ENCODE assay signal across 9 cellular contexts in the genomic region with DNA sequence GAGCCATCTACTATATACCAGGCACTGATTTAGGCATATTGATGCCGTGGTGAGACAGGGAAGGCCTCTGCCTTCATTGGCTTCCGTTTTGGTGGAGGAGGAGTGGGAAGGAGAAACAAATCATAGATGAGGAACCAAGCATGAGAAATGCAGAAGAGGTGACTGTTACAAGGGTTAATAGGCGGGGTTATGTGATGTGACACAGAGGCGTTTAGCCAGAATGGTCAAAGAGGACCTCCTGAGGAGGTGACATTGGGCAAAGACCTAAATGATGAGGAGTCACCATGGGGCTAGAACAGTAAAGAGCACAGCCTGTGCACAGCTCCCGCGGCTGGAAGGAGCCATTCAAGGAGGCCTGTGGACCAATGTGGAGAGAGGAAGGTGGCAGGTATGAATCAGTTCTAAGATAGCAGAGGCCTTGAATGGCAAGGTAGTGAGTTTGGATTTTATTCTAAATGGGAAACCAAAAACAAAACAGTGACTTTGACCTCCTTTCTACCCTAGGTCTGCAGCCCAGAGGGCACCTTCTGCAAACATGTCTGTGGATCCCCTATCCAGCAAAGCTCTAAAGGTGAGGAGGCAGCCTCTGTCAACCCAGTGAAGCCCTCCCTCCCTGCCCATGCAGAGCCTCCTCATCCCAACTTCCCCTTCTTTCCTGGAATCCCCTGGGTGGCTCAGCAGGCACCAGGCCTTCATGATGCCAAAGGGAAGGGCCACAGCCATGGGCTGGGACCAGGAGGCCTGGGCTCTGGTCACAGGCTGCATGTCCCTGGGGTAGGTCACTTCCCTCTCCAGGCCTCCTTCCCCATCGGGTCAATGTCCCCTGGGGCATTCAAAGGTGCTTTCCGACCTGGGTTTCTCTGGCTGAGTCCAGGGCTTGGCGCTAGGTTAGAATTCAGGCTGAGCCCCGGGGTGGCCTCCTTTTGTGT. TPM values are rescaled to one million over a fixed set of nuclear protein-coding genes. Genes with fewer than 3 reads are reported as not detected.
DNase-seq lines count a peak whose midpoint lies in the region; ATAC-seq, FAIRE-seq and TF ChIP-seq lines count a peak whose summit lies in the region.
"Had no signal": no experiment of that assay in that cellular context is flagged by ENCODE, and none has a peak within 500 bp of the region (broad histone marks: within the 10 kb centered on the region; RNA-seq: fewer than 3 reads in every experiment).

No MANE protein-coding gene starts in this region.

- H3K4me1 ChIP-seq in HepG2 (ENCODE audit: insufficient read depth, low read length) (peaks cover 32% of the 10 kb centered on the region), foreskin keratinocyte (peaks cover 8% of the 10 kb centered on the region)

- peaks cover 27% of the 10 kb centered on the region for H3K79me2 ChIP-seq in HepG2 (ENCODE audit: insufficient read depth, low read length)

- peak overlapping the region; percentile 3 for H3K27ac Mint-ChIP-seq in activated naive CD8-positive, alpha-beta T cell
- H3K27ac Mint-ChIP-seq in activated naive CD8-positive, alpha-beta T cell treated with anti-CD3 and anti-CD28 coated beads for 36 hours, result no peak overlapping the region
- H3K27ac Mint-ChIP-seq in T-cell (peak overlapping the region in 1 of 2 donors; percentile 6), type B pancreatic cell (peak overlapping the region; percentile 85)
- H3K27ac Mint-ChIP-seq: activated naive CD4-positive, alpha-beta T cell treated with anti-CD3 and anti-CD28 coated beads, Interleukin-2, amount 10 ng/mL, durations not matched to agents 7 days and 5 days had no signal

- DNase-seq in activated naive CD8-positive, alpha-beta T cell treated with anti-CD3 and anti-CD28 coated beads for 36 hours, result no peak
- DNase-seq in T-cell (no peak), HepG2 (ENCODE audit: low spot score) (no peak), type B pancreatic cell (ENCODE audit: extremely low spot score, unreplicated experiment) (no peak), NCI-H510A treated with DMSO at 0.1 percent for 48 hours (lab: John Stamatoyannopoulos, UW) (no peak), foreskin keratinocyte (no peak)

- intact Hi-C loops in HepG2 (cut with micrococcal nuclease; ENCODE audit: unreplicated experiment), result no loop called here

- in situ Hi-C loops in HepG2 (cut with HindIII; ENCODE audit: extremely low pct_ligation_motif_present, low pct_unique_long_range_greater_than_20kb), result no loop called here

- TF ChIP-seq EP300 in HepG2 (IDR thresholded peaks at IDR 0.05; ENCODE audit: low read depth in 2 of 2, low read length in 2 of 2) (no peak), HepG2 (CRISPR knock-in tag; IDR thresholded peaks at IDR 0.05; ENCODE audit: borderline replicate concordance) (no peak)

- H3K4me1 Mint-ChIP-seq in activated naive CD8-positive, alpha-beta T cell (ENCODE audit: low read depth), result peaks cover 6% of the 10 kb centered on the region
- peaks cover 18% of the 10 kb centered on the region for H3K4me1 Mint-ChIP-seq in activated naive CD8-positive, alpha-beta T cell treated with anti-CD3 and anti-CD28 coated beads for 36 hours
- peaks cover 22 to 29% (median 26%) of the 10 kb centered on the region in 3 donors for H3K4me1 Mint-ChIP-seq in T-cell
- H3K4me1 Mint-ChIP-seq in type B pancreatic cell (ENCODE audit: unreplicated experiment), result peaks cover 29% of the 10 kb centered on the region

- no peak overlapping the region for H3K9ac ChIP-seq in HepG2 (ENCODE audit: insufficient read depth, low read depth, low read length)

- H3K36me3 Mint-ChIP-seq in activated naive CD8-positive, alpha-beta T cell, result no peaks in the 10 kb centered on the region
- peaks cover 21% of the 10 kb centered on the region for H3K36me3 Mint-ChIP-seq in activated naive CD8-positive, alpha-beta T cell treated with anti-CD3 and anti-CD28 coated beads for 36 hours
- no peaks in the 10 kb centered on the region for H3K36me3 Mint-ChIP-seq in T-cell
- H3K36me3 Mint-ChIP-seq in type B pancreatic cell, result peaks cover 27% of the 10 kb centered on the region

- no peaks in the 10 kb centered on the region for H3K9me3 Mint-ChIP-seq in activated naive CD8-positive, alpha-beta T cell (ENCODE audit: low read depth)
- H3K9me3 Mint-ChIP-seq in activated naive CD8-positive, alpha-beta T cell treated with anti-CD3 and anti-CD28 coated beads for 36 hours, result no peaks in the 10 kb centered on the region
- no peaks in the 10 kb centered on the region for H3K9me3 Mint-ChIP-seq in T-cell
- no peaks in the 10 kb centered on the region for H3K9me3 Mint-ChIP-seq in type B pancreatic cell
- H3K9me3 Mint-ChIP-seq: activated naive CD4-positive, alpha-beta T cell treated with anti-CD3 and anti-CD28 coated beads, Interleukin-2, amount 10 ng/mL, durations not matched to agents 7 days and 5 days had no signal

- no peak for TF ChIP-seq RAD21 in HepG2 (CRISPR knock-in tag; IDR thresholded peaks at IDR 0.05)

- no peak for FAIRE-seq in HepG2 (lab: Jason Lieb, UNC)

- no peaks in the 10 kb centered on the region for H3K9me3 ChIP-seq in HepG2 (ENCODE audit: low read length)

- no peak overlapping the region for H3K4me3 Mint-ChIP-seq in activated naive CD8-positive, alpha-beta T cell
- H3K4me3 Mint-ChIP-seq in activated naive CD8-positive, alpha-beta T cell treated with anti-CD3 and anti-CD28 coated beads for 36 hours, result no peak overlapping the region
- peak overlapping the region; percentile 28 to 62 (median 53) for H3K4me3 Mint-ChIP-seq in T-cell
- peak overlapping the region; percentile 74 for H3K4me3 Mint-ChIP-seq in type B pancreatic cell

- TF ChIP-seq POLR2A in HepG2 (IDR thresholded peaks at IDR 0.05; ENCODE audit: insufficient read depth in 1 of 2, low read depth in 2 of 2, low read length in 2 of 2), result no peak

- no peaks in the 10 kb centered on the region for H3K27me3 ChIP-seq in HepG2 (ENCODE audit: control insufficient read depth in 1 of 2, insufficient read depth in 2 of 2, low read length in 2 of 2)
- H3K27me3 ChIP-seq in foreskin keratinocyte, result no peaks in the 10 kb centered on the region

- H3K27ac ChIP-seq in HepG2 (ENCODE audit: extremely low read length, insufficient read depth, low read length), result no peak overlapping the region
- no peak overlapping the region for H3K27ac ChIP-seq in foreskin keratinocyte

- no peak overlapping the region for H3K4me2 ChIP-seq in HepG2 (ENCODE audit: low read depth, low read length)

- no peaks in the 10 kb centered on the region for H3K27me3 Mint-ChIP-seq in activated naive CD8-positive, alpha-beta T cell
- H3K27me3 Mint-ChIP-seq in activated naive CD8-positive, alpha-beta T cell treated with anti-CD3 and anti-CD28 coated beads for 36 hours, result no peaks in the 10 kb centered on the region
- H3K27me3 Mint-ChIP-seq in T-cell (no peaks in the 10 kb centered on the region), type B pancreatic cell (peaks cover 10% of the 10 kb centered on the region)

- no peak overlapping the region for H3K4me3 ChIP-seq in HepG2 (replicated peaks in 1 of 3; ENCODE audit: insufficient read depth in 1 of 3, low read depth in 2 of 3, low read length in 3 of 3)

- POLR2A ChIA-PET in T-cell (lab: Charles Lee), result interaction anchor here in 1 of 2 donors (0.5 to 1.3 kb wide), 2 partner anchors 12 to 909 kb away, joined by 4 to 8 read pairs; partner anchors contain the start of gene MAFF
- POLR2A ChIA-PET in HepG2 (lab: Yijun Ruan, JAX), result no interaction called here

- no peak overlapping the region for H2AFZ ChIP-seq in HepG2 (ENCODE audit: low read length)

- no TSS peak for BruUV-seq in HepG2 (replicated peaks; lab: Mats Ljungman, UMichigan)

- WGBS in HepG2 (ENCODE audit: low lambda C conversion rate), result 77% methylated on average over 10 of the region's 10 CpGs

- CTCF ChIA-PET in T-cell (lab: Charles Lee), result interaction anchor here in 1 of 2 donors (0.7 to 1.0 kb wide), 3 partner anchors 11 to 503 kb away, joined by 3 read pairs; no protein-coding TSS in a partner anchor
- CTCF ChIA-PET in HepG2 (lab: Yijun Ruan, JAX; ENCODE audit: low intra/inter-chr PET ratio, low total read pairs), result no interaction called here

- H3K36me3 ChIP-seq in HepG2 (replicated peaks in 1 of 2; ENCODE audit: control insufficient read depth in 1 of 2, insufficient read depth in 2 of 2, low read length in 2 of 2), result peaks cover 4 to 22% of the 10 kb centered on the region in 2 experiments

- ATAC-seq in T-cell (replicated peaks in 1 of 4), result no peak
- peak; percentile 5; the same call in 2 of the 3 replicates for ATAC-seq in HepG2
- no peak for ATAC-seq in foreskin keratinocyte
- ATAC-seq in HG02763 (IDR thresholded peaks at IDR 0.05; ENCODE audit: unreplicated experiment), result no peak

- TF ChIP-seq CTCF in HepG2 (CRISPR knock-in tag; IDR thresholded peaks at IDR 0.05), result no peak
- no peak for TF ChIP-seq CTCF in type B pancreatic cell (conservative IDR thresholded peaks at IDR 0.05)
- TF ChIP-seq CTCF in foreskin keratinocyte (conservative IDR thresholded peaks at IDR 0.05), result no peak

- H4K20me1 ChIP-seq in HepG2 (ENCODE audit: insufficient read depth, low read length), result peaks cover 40% of the 10 kb centered on the region; the same call in 1 of the 2 replicates

RNA-seq across cellular contexts. Expression of gene MAFF, which starts 11.8 kb away (rescaled TPM):
- 1 to 10 TPM; 8.5 to 8.6 TPM for total RNA-seq in activated naive CD8-positive, alpha-beta T cell treated with anti-CD3 and anti-CD28 coated beads for 36 hours
- total RNA-seq in T-cell (10 to 100 TPM in 2 of 5 donors, 1 to 10 TPM in 3; 6.5 to 49.9 (median 9.6) TPM), HepG2 (2016; rRNA removed; fragmentation: Illumina TruSeq; extraction: Trizol) (3.1 and 5.4 TPM in 2 replicates), type B pancreatic cell (ENCODE audit: low replicate concordance) (14.6 and 60.9 TPM in 2 replicates), foreskin keratinocyte (21.1 and 23.8 TPM in 2 replicates)
- 1.1 and 1.3 TPM in 2 replicates for total RNA-seq in HepG2 (2016; cell fraction: cytosol; rRNA removed; fragmentation: Illumina TruSeq; extraction: Trizol; ENCODE audit: low read depth)
- 3.7 and 5.5 TPM in 2 replicates for total RNA-seq in HepG2 (2016; cell fraction: insoluble cytoplasmic fraction; rRNA removed; fragmentation: Illumina TruSeq; extraction: Trizol)
- total RNA-seq in HepG2 (2016; cell fraction: membrane; rRNA removed; fragmentation: Illumina TruSeq; extraction: Trizol), result 2.3 and 2.5 TPM in 2 replicates
- 4.4 and 6.4 TPM in 2 replicates for total RNA-seq in HepG2 (2016; cell fraction: nucleus; rRNA removed; fragmentation: Illumina TruSeq; extraction: Trizol)
- polyA plus RNA-seq in HepG2 (2011; rRNA removed) (14.3 and 17.1 TPM in 2 replicates), foreskin keratinocyte (18.7 and 20.0 TPM in 2 replicates)
- 15.6 and 18.3 TPM in 2 replicates for polyA plus RNA-seq in HepG2 (2011; cell fraction: cytosol; rRNA removed)
- polyA plus RNA-seq in HepG2 (2011; cell fraction: nucleus; rRNA removed), result 15.7 and 16.6 TPM in 2 replicates
- polyA plus RNA-seq in HepG2 (2012), result 12.4 and 26.2 TPM in 2 replicates
- polyA plus RNA-seq in HepG2 (2016; cell fraction: cytosol; fragmentation: Illumina TruSeq; extraction: Trizol; ENCODE audit: low read depth), result 0.70 and 0.71 TPM in 2 replicates
- polyA plus RNA-seq in HepG2 (2016; cell fraction: insoluble cytoplasmic fraction; fragmentation: Illumina TruSeq; extraction: Trizol; ENCODE audit: low read depth), result 3.5 and 3.7 TPM in 2 replicates
- polyA plus RNA-seq in HepG2 (2016; cell fraction: membrane; fragmentation: Illumina TruSeq; extraction: Trizol; ENCODE audit: low read depth), result 1.2 and 1.9 TPM in 2 replicates
- 7.1 and 7.9 TPM in 2 replicates for polyA plus RNA-seq in HepG2 (2016; cell fraction: nucleus; fragmentation: Illumina TruSeq; extraction: Trizol; ENCODE audit: insufficient read depth, low read depth)
- 2.5 and 12.3 TPM in 2 replicates for polyA minus RNA-seq in HepG2 (2011; rRNA and poly(A)+ RNA removed; ENCODE audit: low replicate concordance)
- polyA minus RNA-seq in HepG2 (2011; cell fraction: cytosol; rRNA and poly(A)+ RNA removed), result 11.3 and 12.8 TPM in 2 replicates
- 7.3 and 8.1 TPM in 2 replicates for polyA minus RNA-seq in HepG2 (2011; cell fraction: nucleus; rRNA and poly(A)+ RNA removed)

RNA-seq across cellular contexts. Expression of gene PLA2G6, which starts 32.0 kb away (rescaled TPM):
- total RNA-seq in activated naive CD8-positive, alpha-beta T cell treated with anti-CD3 and anti-CD28 coated beads for 36 hours, result 10 to 100 TPM; 31.5 to 32.2 TPM
- total RNA-seq in T-cell, result 100 to 1,000 TPM in 4 of 5 donors, 10 to 100 TPM in 1; 93.6 to 197 (median 162) TPM
- total RNA-seq in HepG2 (2016; rRNA removed; fragmentation: Illumina TruSeq; extraction: Trizol), result 1.8 and 4.8 TPM in 2 replicates
- total RNA-seq in HepG2 (2016; cell fraction: cytosol; rRNA removed; fragmentation: Illumina TruSeq; extraction: Trizol; ENCODE audit: low read depth), result 0.61 and 0.71 TPM in 2 replicates
- total RNA-seq in HepG2 (2016; cell fraction: insoluble cytoplasmic fraction; rRNA removed; fragmentation: Illumina TruSeq; extraction: Trizol), result 1.9 and 5.2 TPM in 2 replicates
- total RNA-seq in HepG2 (2016; cell fraction: membrane; rRNA removed; fragmentation: Illumina TruSeq; extraction: Trizol), result 1.3 TPM in 2 replicates
- total RNA-seq in HepG2 (2016; cell fraction: nucleus; rRNA removed; fragmentation: Illumina TruSeq; extraction: Trizol), result 8.4 and 11.2 TPM in 2 replicates
- 11.5 and 12.3 TPM in 2 replicates for polyA plus RNA-seq in HepG2 (2011; rRNA removed)
- 2.7 and 3.9 TPM in 2 replicates for polyA plus RNA-seq in HepG2 (2011; cell fraction: cytosol; rRNA removed)
- 73.3 and 101 TPM in 2 replicates for polyA plus RNA-seq in HepG2 (2011; cell fraction: nucleus; rRNA removed)
- 6.5 and 7.3 TPM in 2 replicates for polyA plus RNA-seq in HepG2 (2012)
- polyA plus RNA-seq in HepG2 (2016; cell fraction: cytosol; fragmentation: Illumina TruSeq; extraction: Trizol; ENCODE audit: low read depth), result 0.44 and 0.53 TPM in 2 replicates
- 0.96 and 1.7 TPM in 2 replicates for polyA plus RNA-seq in HepG2 (2016; cell fraction: insoluble cytoplasmic fraction; fragmentation: Illumina TruSeq; extraction: Trizol; ENCODE audit: low read depth)
- polyA plus RNA-seq in HepG2 (2016; cell fraction: membrane; fragmentation: Illumina TruSeq; extraction: Trizol; ENCODE audit: low read depth), result 0.88 and 1.6 TPM in 2 replicates
- polyA plus RNA-seq in HepG2 (2016; cell fraction: nucleus; fragmentation: Illumina TruSeq; extraction: Trizol; ENCODE audit: insufficient read depth, low read depth), result 22.2 and 23.2 TPM in 2 replicates
- 27.4 and 36.9 TPM in 2 replicates for polyA minus RNA-seq in HepG2 (2011; rRNA and poly(A)+ RNA removed; ENCODE audit: low replicate concordance)
- polyA minus RNA-seq in HepG2 (2011; cell fraction: cytosol; rRNA and poly(A)+ RNA removed), result 2.6 and 3.8 TPM in 2 replicates
- polyA minus RNA-seq in HepG2 (2011; cell fraction: nucleus; rRNA and poly(A)+ RNA removed), result 21.3 and 31.8 TPM in 2 replicates
- 64.1 and 78.6 TPM in 2 replicates for total RNA-seq in type B pancreatic cell (ENCODE audit: low replicate concordance)
- total RNA-seq in foreskin keratinocyte, result 3.4 and 4.6 TPM in 2 replicates
- 2.4 and 2.5 TPM in 2 replicates for polyA plus RNA-seq in foreskin keratinocyte

RNA-seq across cellular contexts. Expression of gene TMEM184B, which starts 59.2 kb away (rescaled TPM):
- 10 to 100 TPM; 18.2 to 20.0 TPM for total RNA-seq in activated naive CD8-positive, alpha-beta T cell treated with anti-CD3 and anti-CD28 coated beads for 36 hours
- 10 to 100 TPM; 30.8 to 41.3 (median 35.8) TPM for total RNA-seq in T-cell
- 11.8 and 15.9 TPM in 2 replicates for total RNA-seq in HepG2 (2016; rRNA removed; fragmentation: Illumina TruSeq; extraction: Trizol)
- total RNA-seq in HepG2 (2016; cell fraction: cytosol; rRNA removed; fragmentation: Illumina TruSeq; extraction: Trizol; ENCODE audit: low read depth), result 12.8 and 13.5 TPM in 2 replicates
- total RNA-seq in HepG2 (2016; cell fraction: insoluble cytoplasmic fraction; rRNA removed; fragmentation: Illumina TruSeq; extraction: Trizol), result 10.2 and 15.3 TPM in 2 replicates
- 32.8 and 33.3 TPM in 2 replicates for total RNA-seq in HepG2 (2016; cell fraction: membrane; rRNA removed; fragmentation: Illumina TruSeq; extraction: Trizol)
- 12.9 and 16.5 TPM in 2 replicates for total RNA-seq in HepG2 (2016; cell fraction: nucleus; rRNA removed; fragmentation: Illumina TruSeq; extraction: Trizol)
- polyA plus RNA-seq in HepG2 (2011; rRNA removed), result 16.0 and 16.4 TPM in 2 replicates
- 13.7 and 14.0 TPM in 2 replicates for polyA plus RNA-seq in HepG2 (2011; cell fraction: cytosol; rRNA removed)
- 33.2 and 36.0 TPM in 2 replicates for polyA plus RNA-seq in HepG2 (2011; cell fraction: nucleus; rRNA removed)
- 18.5 and 26.5 TPM in 2 replicates for polyA plus RNA-seq in HepG2 (2012)
- 13.7 and 14.5 TPM in 2 replicates for polyA plus RNA-seq in HepG2 (2016; cell fraction: cytosol; fragmentation: Illumina TruSeq; extraction: Trizol; ENCODE audit: low read depth)
- 14.5 and 19.7 TPM in 2 replicates for polyA plus RNA-seq in HepG2 (2016; cell fraction: insoluble cytoplasmic fraction; fragmentation: Illumina TruSeq; extraction: Trizol; ENCODE audit: low read depth)
- polyA plus RNA-seq in HepG2 (2016; cell fraction: membrane; fragmentation: Illumina TruSeq; extraction: Trizol; ENCODE audit: low read depth), result 34.1 and 39.3 TPM in 2 replicates
- polyA plus RNA-seq in HepG2 (2016; cell fraction: nucleus; fragmentation: Illumina TruSeq; extraction: Trizol; ENCODE audit: insufficient read depth, low read depth), result 38.4 and 41.0 TPM in 2 replicates
- 21.0 and 37.7 TPM in 2 replicates for polyA minus RNA-seq in HepG2 (2011; rRNA and poly(A)+ RNA removed; ENCODE audit: low replicate concordance)
- 18.8 and 20.9 TPM in 2 replicates for polyA minus RNA-seq in HepG2 (2011; cell fraction: cytosol; rRNA and poly(A)+ RNA removed)
- polyA minus RNA-seq in HepG2 (2011; cell fraction: nucleus; rRNA and poly(A)+ RNA removed), result 8.7 and 10.9 TPM in 2 replicates
- total RNA-seq in type B pancreatic cell (ENCODE audit: low replicate concordance), result 66.7 and 83.3 TPM in 2 replicates
- total RNA-seq in foreskin keratinocyte, result 54.0 and 55.7 TPM in 2 replicates
- polyA plus RNA-seq in foreskin keratinocyte, result 37.1 and 43.9 TPM in 2 replicates

Comparison
In these comparisons a context has a peak if more than half of its experiments do, and no peak if none do; other contexts are left out.
1. H3K4me3 Mint-ChIP-seq: peak in T-cell (3 of 3) and type B pancreatic cell (single experiment); none in activated naive CD8-positive, alpha-beta T cell (single experiment) and activated naive CD8-positive, alpha-beta T cell treated with anti-CD3 and anti-CD28 coated beads for 36 hours (single experiment).